ENCODE assay signal across 8 cellular contexts in genomic region chr5:91383027-91383955, GRCh38. TPM values are rescaled to one million over a fixed set of nuclear protein-coding genes. Genes with fewer than 3 reads are reported as not detected.
A peak's percentile ranks its signal among the peaks of the same experiment; 100 is the strongest.
DNase-seq lines count a peak whose midpoint lies in the region; ATAC-seq, FAIRE-seq and TF ChIP-seq lines count a peak whose summit lies in the region.

TSS of gene ARRDC3 (minus strand) at chr5:91383317. CDS start at chr5:91383092, 225 bp downstream.

- TF ChIP-seq CTCF in BE2C (IDR thresholded peaks at IDR 0.05; ENCODE audit: low read depth, low read length), result no peak

- H3K27ac ChIP-seq in cingulate gyrus (ENCODE audit: low read depth, low read length), result peak within 1 kb of the TSS; percentile 99
- peak within 1 kb of the TSS; percentile 100 for H3K27ac ChIP-seq in layer of hippocampus (ENCODE audit: low read depth, low read length)

- H3K4me1 ChIP-seq in BE2C, result peaks cover 3% of the 10 kb centered on the region; the same call in 1 of the 2 replicates

- FAIRE-seq in GM19239 (lab: Jason Lieb, UNC), result peak; percentile 98

- peaks cover 6% of the 10 kb centered on the region for H3K36me3 ChIP-seq in BE2C

- H3K27me3 ChIP-seq in BE2C (no peaks in the 10 kb centered on the region), layer of hippocampus (ENCODE audit: control insufficient read depth, insufficient read depth, low read length) (no peaks in the 10 kb centered on the region)

- no peaks in the 10 kb centered on the region for H3K9me3 ChIP-seq in BE2C

- peak; percentile 52 for ATAC-seq in HG03442 (IDR thresholded peaks at IDR 0.05; ENCODE audit: unreplicated experiment)

- DNase-seq in BE2C, result peak; percentile 99
- peak; percentile 32 for DNase-seq in GM19239 (ENCODE audit: insufficient read length, low spot score)
- DNase-seq in NCI-H526 (lab: John Stamatoyannopoulos, UW), result peak; percentile 84 to 95
- peak; percentile 97 for DNase-seq in activated CD4-positive, alpha-beta T cell treated with anti-CD3 and anti-CD28 coated beads for 48 hours
- peak; percentile 88 to 94 (median 92) for DNase-seq in stimulated activated CD4-positive, alpha-beta T cell treated with anti-CD3 and anti-CD28 coated beads, Interleukin-1b, Interleukin-23, amount 100 ng/mL, for 24 hours (ENCODE audit: low read depth in 4 of 4, low spot score in 1 of 4)

- peak within 1 kb of the TSS; percentile 88 for H3K4me3 ChIP-seq in BE2C (ENCODE audit: low read depth, low read length)

RNA-seq across cellular contexts. Expression of gene ARRDC3, which starts in this region (rescaled TPM):
- 14.2 TPM for polyA plus RNA-seq in BE2C (2012; ENCODE audit: insufficient read depth, insufficient read length, low read depth)

Comparison
In these comparisons a context has a peak if more than half of its experiments do, and no peak if none do; other contexts are left out.
1. Peak in every context shown above with its lines: DNase-seq, ATAC-seq, H3K4me3 ChIP-seq and H3K27ac ChIP-seq.
2. DNase-seq: peak in every context shown above with its lines; median percentile 99 in BE2C; 97 in activated CD4-positive, alpha-beta T cell treated with anti-CD3 and anti-CD28 coated beads for 48 hours; 92 in stimulated activated CD4-positive, alpha-beta T cell treated with anti-CD3 and anti-CD28 coated beads, Interleukin-1b, Interleukin-23, amount 100 ng/mL, for 24 hours; 90 in NCI-H526; 32 in GM19239.